8 cellular contexts compared by ENCODE assay signal in the genomic region with DNA sequence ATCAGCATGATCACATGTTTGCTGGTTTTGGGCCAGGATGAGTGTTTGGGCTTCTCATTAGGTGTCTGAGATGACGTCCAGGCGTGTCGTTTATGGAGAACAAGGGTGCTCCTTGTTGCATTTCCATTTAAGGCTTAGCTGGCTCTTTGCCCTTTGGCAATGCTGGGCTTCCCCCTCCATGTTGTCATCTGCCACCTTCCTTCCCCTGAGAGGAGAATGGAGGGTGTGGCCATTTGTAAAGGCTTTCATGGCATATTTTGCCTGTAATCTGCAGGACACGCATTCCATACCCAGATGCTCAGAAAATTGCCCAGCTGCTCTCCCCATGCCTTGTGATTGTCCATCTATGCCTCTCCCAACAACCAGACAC. TPM values are rescaled to one million over a fixed set of nuclear protein-coding genes. Genes with fewer than 3 reads are reported as not detected.
DNase-seq lines count a peak whose midpoint lies in the region; ATAC-seq, FAIRE-seq and TF ChIP-seq lines count a peak whose summit lies in the region.

No MANE protein-coding gene starts in this region.

- no peaks in the 10 kb centered on the region for H3K27me3 ChIP-seq in right atrium auricular region

- no peak for FAIRE-seq in GM12892 (lab: Jason Lieb, UNC)

- H3K27ac ChIP-seq in KOPT-K1 (ENCODE audit: low read depth, low read length, poor library complexity, severe bottlenecking) = peak overlapping the region; percentile 90
- peak overlapping the region; percentile 63 to 64 for H3K27ac ChIP-seq in right atrium auricular region

- H3K36me3 ChIP-seq in KOPT-K1 (ENCODE audit: insufficient read depth, low read length) (no peaks in the 10 kb centered on the region), right atrium auricular region (no peaks in the 10 kb centered on the region)

- H3K27ac Mint-ChIP-seq in natural killer cell treated with Interleukin-12 subunit alpha and Interleukin-12 subunit beta and Interleukin-15 and Interleukin-18, amount 100 ng/mL, for 72 hours = no peak overlapping the region

- peaks cover 0 to 40% of the 10 kb centered on the region in 2 donors for H3K4me1 ChIP-seq in right atrium auricular region

- no peak for ATAC-seq in natural killer cell treated with Interleukin-12 subunit alpha and Interleukin-12 subunit beta and Interleukin-15 and Interleukin-18, amount 100 ng/mL, for 72 hours

- H3K4me1 Mint-ChIP-seq in natural killer cell treated with Interleukin-12 subunit alpha and Interleukin-12 subunit beta and Interleukin-15 and Interleukin-18, amount 100 ng/mL, for 72 hours (ENCODE audit: low read depth in 2 of 2) = peaks cover 0 to 2% of the 10 kb centered on the region in 2 donors

- no peaks in the 10 kb centered on the region for H3K9me3 Mint-ChIP-seq in natural killer cell treated with Interleukin-12 subunit alpha and Interleukin-12 subunit beta and Interleukin-15 and Interleukin-18, amount 100 ng/mL, for 72 hours

- H3K9me3 ChIP-seq in KOPT-K1 (ENCODE audit: insufficient read depth, low read length, poor library complexity, severe bottlenecking) (no peaks in the 10 kb centered on the region), right atrium auricular region (no peaks in the 10 kb centered on the region)

- no peak overlapping the region for H3K4me3 Mint-ChIP-seq in natural killer cell treated with Interleukin-12 subunit alpha and Interleukin-12 subunit beta and Interleukin-15 and Interleukin-18, amount 100 ng/mL, for 72 hours

- DNase-seq in AG20443 (ENCODE audit: low spot score) = peak; percentile 24
- peak; percentile 89 for DNase-seq in RPMI7951 (ENCODE audit: low read depth)
- DNase-seq in right atrium auricular region (ENCODE audit: low spot score) = no peak
- DNase-seq in MV-4-11 (lab: John Stamatoyannopoulos, UW) = no peak
- no peak for DNase-seq in natural killer cell treated with Interleukin-12 subunit alpha and Interleukin-12 subunit beta and Interleukin-15 and Interleukin-18, amount 100 ng/mL, for 72 hours (ENCODE audit: low spot score)
- no peak for DNase-seq in C1 segment of cervical spinal cord (lab: John Stamatoyannopoulos, UW)
- DNase-seq in GM12892 (ENCODE audit: insufficient read length) = no peak

- TF ChIP-seq CTCF in right atrium auricular region (IDR thresholded peaks at IDR 0.05) = no peak

- TF ChIP-seq POLR2A in GM12892 (IDR thresholded peaks at IDR 0.05; ENCODE audit: low read depth, low read length) = no peak

- no peaks in the 10 kb centered on the region for H3K36me3 Mint-ChIP-seq in natural killer cell treated with Interleukin-12 subunit alpha and Interleukin-12 subunit beta and Interleukin-15 and Interleukin-18, amount 100 ng/mL, for 72 hours

- no peak overlapping the region for H3K4me3 ChIP-seq in right atrium auricular region

- H3K27me3 Mint-ChIP-seq in natural killer cell treated with Interleukin-12 subunit alpha and Interleukin-12 subunit beta and Interleukin-15 and Interleukin-18, amount 100 ng/mL, for 72 hours = peaks cover 14 to 21% of the 10 kb centered on the region in 2 donors

RNA-seq across cellular contexts. Expression of a gene that starts 27.7 kb away (rescaled TPM):
- total RNA-seq in RPMI7951 (2014; rRNA removed; shearing (Covaris generic)) = under 0.01 TPM in 1 of 2 replicates, not detected in the other
- 1 to 10 TPM in 1 of 2 donors, not detected in 1; 2.3 TPM for total RNA-seq in right atrium auricular region
- not detected for total RNA-seq in natural killer cell treated with Interleukin-12 subunit alpha and Interleukin-12 subunit beta and Interleukin-15 and Interleukin-18, amount 100 ng/mL, for 72 hours
- not detected for polyA plus RNA-seq in GM12892 (2012; ENCODE audit: missing spikeins)

Comparison
In these comparisons a context has a peak if more than half of its experiments do, and no peak if none do; other contexts are left out.
1. DNase-seq: peak in AG20443 (single experiment) and RPMI7951 (single experiment); none in right atrium auricular region (single experiment), MV-4-11 (single experiment), natural killer cell treated with Interleukin-12 subunit alpha and Interleukin-12 subunit beta and Interleukin-15 and Interleukin-18, amount 100 ng/mL, for 72 hours (single experiment), C1 segment of cervical spinal cord (0 of 14) and GM12892 (single experiment).